1 cellular context compared by ENCODE assay signal in the genomic region with DNA sequence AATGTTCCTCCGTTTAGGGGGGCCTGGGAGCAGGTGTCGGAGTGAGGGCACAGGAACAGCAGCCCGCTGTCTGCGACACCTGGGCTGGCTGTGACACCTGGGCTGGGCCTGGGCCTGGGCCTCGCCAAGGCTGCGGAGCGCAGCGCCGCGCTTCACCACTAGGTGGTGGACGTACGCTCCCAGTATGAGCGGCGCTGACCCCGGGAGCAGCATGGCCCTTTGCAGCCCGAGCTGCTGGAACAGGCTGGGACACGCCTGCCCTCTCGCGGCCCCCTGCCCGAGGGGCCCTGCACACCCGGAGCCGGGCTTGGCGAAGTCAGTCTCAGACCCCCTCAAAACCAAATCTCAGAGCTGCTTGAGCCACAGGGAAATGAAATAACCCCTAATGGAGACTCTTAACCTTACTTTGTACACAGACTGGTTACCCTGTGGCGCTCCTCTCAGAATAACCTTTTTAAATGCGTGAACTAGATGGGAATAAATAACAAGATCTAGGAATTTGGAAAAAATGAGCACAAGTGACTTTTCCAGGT.
TF ChIP-seq lines count a peak whose summit lies in the region.

No MANE protein-coding gene starts in this region.

TF ChIP-seq in K562, 482 proteins besides CTCF, POLR2A, EP300 and RAD21 (continued from another document and continues in another):
- TF ChIP-seq, protein P1, sequence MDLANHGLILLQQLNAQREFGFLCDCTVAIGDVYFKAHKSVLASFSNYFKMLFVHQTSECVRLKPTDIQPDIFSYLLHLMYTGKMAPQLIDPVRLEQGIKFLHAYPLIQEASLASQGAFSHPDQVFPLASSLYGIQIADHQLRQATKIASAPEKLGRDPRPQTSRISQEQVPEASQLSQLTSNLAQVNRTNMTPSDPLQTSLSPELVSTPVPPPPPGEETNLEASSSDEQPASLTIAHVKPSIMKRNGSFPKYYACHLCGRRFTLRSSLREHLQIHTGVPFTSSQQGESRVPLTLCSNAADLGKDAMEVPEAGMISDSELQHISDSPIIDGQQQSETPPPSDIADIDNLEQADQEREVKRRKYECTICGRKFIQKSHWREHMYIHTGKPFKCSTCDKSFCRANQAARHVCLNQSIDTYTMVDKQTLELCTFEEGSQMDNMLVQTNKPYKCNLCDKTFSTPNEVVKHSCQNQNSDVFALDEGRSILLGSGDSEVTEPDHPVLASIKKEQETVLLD (IDR thresholded peaks at IDR 0.05), result no peak
- TF ChIP-seq RBM14 (IDR thresholded peaks at IDR 0.05; ENCODE audit: borderline replicate concordance, insufficient read depth, low read depth, low read length), result no peak
- TF ChIP-seq, protein P2, sequence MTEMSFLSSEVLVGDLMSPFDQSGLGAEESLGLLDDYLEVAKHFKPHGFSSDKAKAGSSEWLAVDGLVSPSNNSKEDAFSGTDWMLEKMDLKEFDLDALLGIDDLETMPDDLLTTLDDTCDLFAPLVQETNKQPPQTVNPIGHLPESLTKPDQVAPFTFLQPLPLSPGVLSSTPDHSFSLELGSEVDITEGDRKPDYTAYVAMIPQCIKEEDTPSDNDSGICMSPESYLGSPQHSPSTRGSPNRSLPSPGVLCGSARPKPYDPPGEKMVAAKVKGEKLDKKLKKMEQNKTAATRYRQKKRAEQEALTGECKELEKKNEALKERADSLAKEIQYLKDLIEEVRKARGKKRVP (CRISPR knock-in tag; IDR thresholded peaks at IDR 0.05), result no peak
- no peak for TF ChIP-seq PHF21A (IDR thresholded peaks at IDR 0.05; ENCODE audit: borderline replicate concordance, low read depth)
- TF ChIP-seq NFRKB (IDR thresholded peaks at IDR 0.05; ENCODE audit: low read depth), result no peak
- TF ChIP-seq, protein P3, sequence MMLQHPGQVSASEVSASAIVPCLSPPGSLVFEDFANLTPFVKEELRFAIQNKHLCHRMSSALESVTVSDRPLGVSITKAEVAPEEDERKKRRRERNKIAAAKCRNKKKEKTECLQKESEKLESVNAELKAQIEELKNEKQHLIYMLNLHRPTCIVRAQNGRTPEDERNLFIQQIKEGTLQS (IDR thresholded peaks at IDR 0.05), result no peak
- TF ChIP-seq, protein P3 (CRISPR knock-in tag; conservative IDR thresholded peaks at IDR 0.05), result no peak
- TF ChIP-seq DDX20 (tag; IDR thresholded peaks at IDR 0.05; ENCODE audit: low read depth), result no peak
- TF ChIP-seq, protein P4, sequence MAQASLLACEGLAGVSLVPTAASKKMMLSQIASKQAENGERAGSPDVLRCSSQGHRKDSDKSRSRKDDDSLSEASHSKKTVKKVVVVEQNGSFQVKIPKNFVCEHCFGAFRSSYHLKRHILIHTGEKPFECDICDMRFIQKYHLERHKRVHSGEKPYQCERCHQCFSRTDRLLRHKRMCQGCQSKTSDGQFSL (CRISPR knock-in tag; IDR thresholded peaks at IDR 0.05), result no peak
- TF ChIP-seq, protein P4 (tag; IDR thresholded peaks at IDR 0.05), result no peak
- peak; percentile 22; the same call in 1 of the 2 replicates for TF ChIP-seq ESRRA (IDR thresholded peaks at IDR 0.05; ENCODE audit: borderline replicate concordance, low read depth)
- TF ChIP-seq ZNF780A (CRISPR knock-in tag; IDR thresholded peaks at IDR 0.05), result no peak
- TF ChIP-seq PPARD (CRISPR knock-in tag; IDR thresholded peaks at IDR 0.05), result no peak
- no peak for TF ChIP-seq JUNB (CRISPR knock-in tag; conservative IDR thresholded peaks at IDR 0.05)
- no peak for TF ChIP-seq NEUROD1 (IDR thresholded peaks at IDR 0.05; ENCODE audit: borderline replicate concordance, low read depth, low read length, partially characterized antibody)
- TF ChIP-seq, protein P5, sequence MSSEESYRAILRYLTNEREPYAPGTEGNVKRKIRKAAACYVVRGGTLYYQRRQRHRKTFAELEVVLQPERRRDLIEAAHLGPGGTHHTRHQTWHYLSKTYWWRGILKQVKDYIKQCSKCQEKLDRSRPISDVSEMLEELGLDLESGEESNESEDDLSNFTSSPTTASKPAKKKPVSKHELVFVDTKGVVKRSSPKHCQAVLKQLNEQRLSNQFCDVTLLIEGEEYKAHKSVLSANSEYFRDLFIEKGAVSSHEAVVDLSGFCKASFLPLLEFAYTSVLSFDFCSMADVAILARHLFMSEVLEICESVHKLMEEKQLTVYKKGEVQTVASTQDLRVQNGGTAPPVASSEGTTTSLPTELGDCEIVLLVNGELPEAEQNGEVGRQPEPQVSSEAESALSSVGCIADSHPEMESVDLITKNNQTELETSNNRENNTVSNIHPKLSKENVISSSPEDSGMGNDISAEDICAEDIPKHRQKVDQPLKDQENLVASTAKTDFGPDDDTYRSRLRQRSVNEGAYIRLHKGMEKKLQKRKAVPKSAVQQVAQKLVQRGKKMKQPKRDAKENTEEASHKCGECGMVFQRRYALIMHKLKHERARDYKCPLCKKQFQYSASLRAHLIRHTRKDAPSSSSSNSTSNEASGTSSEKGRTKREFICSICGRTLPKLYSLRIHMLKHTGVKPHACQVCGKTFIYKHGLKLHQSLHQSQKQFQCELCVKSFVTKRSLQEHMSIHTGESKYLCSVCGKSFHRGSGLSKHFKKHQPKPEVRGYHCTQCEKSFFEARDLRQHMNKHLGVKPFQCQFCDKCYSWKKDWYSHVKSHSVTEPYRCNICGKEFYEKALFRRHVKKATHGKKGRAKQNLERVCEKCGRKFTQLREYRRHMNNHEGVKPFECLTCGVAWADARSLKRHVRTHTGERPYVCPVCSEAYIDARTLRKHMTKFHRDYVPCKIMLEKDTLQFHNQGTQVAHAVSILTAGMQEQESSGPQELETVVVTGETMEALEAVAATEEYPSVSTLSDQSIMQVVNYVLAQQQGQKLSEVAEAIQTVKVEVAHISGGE (CRISPR knock-in tag; IDR thresholded peaks at IDR 0.05), result no peak
- no peak for TF ChIP-seq NCOA2 (IDR thresholded peaks at IDR 0.05; ENCODE audit: partially characterized antibody in 2 of 2)
- TF ChIP-seq MAFK (IDR thresholded peaks at IDR 0.05; ENCODE audit: low read length), result no peak
- TF ChIP-seq ZNF24 (IDR thresholded peaks at IDR 0.05), result peak; percentile 38; the same call in 1 of the 2 replicates
- TF ChIP-seq STAT5A (IDR thresholded peaks at IDR 0.05; ENCODE audit: borderline replicate concordance, low read length), result no peak
- no peak for TF ChIP-seq BRD9 (IDR thresholded peaks at IDR 0.05; ENCODE audit: low read depth, partially characterized antibody)
- no peak for TF ChIP-seq ATF1 (CRISPR knock-in tag; IDR thresholded peaks at IDR 0.05)
- 0 out of 2 replicates have a peak, but pooled peaks have one; percentile 20 for TF ChIP-seq ATF1 (tag; IDR thresholded peaks at IDR 0.05)
- peak; percentile 94 for TF ChIP-seq RB1 (IDR thresholded peaks at IDR 0.05; ENCODE audit: low read depth)
- TF ChIP-seq, protein P6, sequence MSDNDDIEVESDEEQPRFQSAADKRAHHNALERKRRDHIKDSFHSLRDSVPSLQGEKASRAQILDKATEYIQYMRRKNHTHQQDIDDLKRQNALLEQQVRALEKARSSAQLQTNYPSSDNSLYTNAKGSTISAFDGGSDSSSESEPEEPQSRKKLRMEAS (CRISPR knock-in tag; IDR thresholded peaks at IDR 0.05), result peak; percentile 55
- no peak for TF ChIP-seq BCL6 (CRISPR knock-in tag; IDR thresholded peaks at IDR 0.05)
- TF ChIP-seq, protein P7, sequence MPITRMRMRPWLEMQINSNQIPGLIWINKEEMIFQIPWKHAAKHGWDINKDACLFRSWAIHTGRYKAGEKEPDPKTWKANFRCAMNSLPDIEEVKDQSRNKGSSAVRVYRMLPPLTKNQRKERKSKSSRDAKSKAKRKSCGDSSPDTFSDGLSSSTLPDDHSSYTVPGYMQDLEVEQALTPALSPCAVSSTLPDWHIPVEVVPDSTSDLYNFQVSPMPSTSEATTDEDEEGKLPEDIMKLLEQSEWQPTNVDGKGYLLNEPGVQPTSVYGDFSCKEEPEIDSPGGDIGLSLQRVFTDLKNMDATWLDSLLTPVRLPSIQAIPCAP (CRISPR knock-in tag; IDR thresholded peaks at IDR 0.05; ENCODE audit: borderline replicate concordance), result no peak
- TF ChIP-seq, protein P8, sequence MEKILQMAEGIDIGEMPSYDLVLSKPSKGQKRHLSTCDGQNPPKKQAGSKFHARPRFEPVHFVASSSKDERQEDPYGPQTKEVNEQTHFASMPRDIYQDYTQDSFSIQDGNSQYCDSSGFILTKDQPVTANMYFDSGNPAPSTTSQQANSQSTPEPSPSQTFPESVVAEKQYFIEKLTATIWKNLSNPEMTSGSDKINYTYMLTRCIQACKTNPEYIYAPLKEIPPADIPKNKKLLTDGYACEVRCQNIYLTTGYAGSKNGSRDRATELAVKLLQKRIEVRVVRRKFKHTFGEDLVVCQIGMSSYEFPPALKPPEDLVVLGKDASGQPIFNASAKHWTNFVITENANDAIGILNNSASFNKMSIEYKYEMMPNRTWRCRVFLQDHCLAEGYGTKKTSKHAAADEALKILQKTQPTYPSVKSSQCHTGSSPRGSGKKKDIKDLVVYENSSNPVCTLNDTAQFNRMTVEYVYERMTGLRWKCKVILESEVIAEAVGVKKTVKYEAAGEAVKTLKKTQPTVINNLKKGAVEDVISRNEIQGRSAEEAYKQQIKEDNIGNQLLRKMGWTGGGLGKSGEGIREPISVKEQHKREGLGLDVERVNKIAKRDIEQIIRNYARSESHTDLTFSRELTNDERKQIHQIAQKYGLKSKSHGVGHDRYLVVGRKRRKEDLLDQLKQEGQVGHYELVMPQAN (IDR thresholded peaks at IDR 0.05; ENCODE audit: borderline replicate concordance), result no peak
- TF ChIP-seq NBN (IDR thresholded peaks at IDR 0.05; ENCODE audit: low read depth), result peak; percentile 15; the same call in 1 of the 2 replicates
- no peak for TF ChIP-seq ZNF239 (CRISPR knock-in tag; IDR thresholded peaks at IDR 0.05)
- no peak for TF ChIP-seq NFE2 (IDR thresholded peaks at IDR 0.05; ENCODE audit: low read depth)
- no peak for TF ChIP-seq DMBX1 (CRISPR knock-in tag; IDR thresholded peaks at IDR 0.05; ENCODE audit: borderline replicate concordance)
- TF ChIP-seq, protein P9, sequence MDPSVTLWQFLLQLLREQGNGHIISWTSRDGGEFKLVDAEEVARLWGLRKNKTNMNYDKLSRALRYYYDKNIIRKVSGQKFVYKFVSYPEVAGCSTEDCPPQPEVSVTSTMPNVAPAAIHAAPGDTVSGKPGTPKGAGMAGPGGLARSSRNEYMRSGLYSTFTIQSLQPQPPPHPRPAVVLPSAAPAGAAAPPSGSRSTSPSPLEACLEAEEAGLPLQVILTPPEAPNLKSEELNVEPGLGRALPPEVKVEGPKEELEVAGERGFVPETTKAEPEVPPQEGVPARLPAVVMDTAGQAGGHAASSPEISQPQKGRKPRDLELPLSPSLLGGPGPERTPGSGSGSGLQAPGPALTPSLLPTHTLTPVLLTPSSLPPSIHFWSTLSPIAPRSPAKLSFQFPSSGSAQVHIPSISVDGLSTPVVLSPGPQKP (CRISPR knock-in tag; IDR thresholded peaks at IDR 0.05), result no peak
- TF ChIP-seq, protein P10, sequence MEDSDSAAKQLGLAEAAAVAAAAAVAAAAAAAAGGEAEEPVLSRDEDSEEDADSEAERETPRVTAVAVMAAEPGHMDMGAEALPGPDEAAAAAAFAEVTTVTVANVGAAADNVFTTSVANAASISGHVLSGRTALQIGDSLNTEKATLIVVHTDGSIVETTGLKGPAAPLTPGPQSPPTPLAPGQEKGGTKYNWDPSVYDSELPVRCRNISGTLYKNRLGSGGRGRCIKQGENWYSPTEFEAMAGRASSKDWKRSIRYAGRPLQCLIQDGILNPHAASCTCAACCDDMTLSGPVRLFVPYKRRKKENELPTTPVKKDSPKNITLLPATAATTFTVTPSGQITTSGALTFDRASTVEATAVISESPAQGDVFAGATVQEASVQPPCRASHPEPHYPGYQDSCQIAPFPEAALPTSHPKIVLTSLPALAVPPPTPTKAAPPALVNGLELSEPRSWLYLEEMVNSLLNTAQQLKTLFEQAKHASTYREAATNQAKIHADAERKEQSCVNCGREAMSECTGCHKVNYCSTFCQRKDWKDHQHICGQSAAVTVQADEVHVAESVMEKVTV (CRISPR knock-in tag; IDR thresholded peaks at IDR 0.05), result peak; percentile 67
- no peak for TF ChIP-seq MECOM (CRISPR knock-in tag; IDR thresholded peaks at IDR 0.05)
- TF ChIP-seq ILK (tag; IDR thresholded peaks at IDR 0.05; ENCODE audit: borderline replicate concordance, low read depth), result no peak
- TF ChIP-seq MAFF (IDR thresholded peaks at IDR 0.05; ENCODE audit: low read length), result no peak
- TF ChIP-seq, protein P11, sequence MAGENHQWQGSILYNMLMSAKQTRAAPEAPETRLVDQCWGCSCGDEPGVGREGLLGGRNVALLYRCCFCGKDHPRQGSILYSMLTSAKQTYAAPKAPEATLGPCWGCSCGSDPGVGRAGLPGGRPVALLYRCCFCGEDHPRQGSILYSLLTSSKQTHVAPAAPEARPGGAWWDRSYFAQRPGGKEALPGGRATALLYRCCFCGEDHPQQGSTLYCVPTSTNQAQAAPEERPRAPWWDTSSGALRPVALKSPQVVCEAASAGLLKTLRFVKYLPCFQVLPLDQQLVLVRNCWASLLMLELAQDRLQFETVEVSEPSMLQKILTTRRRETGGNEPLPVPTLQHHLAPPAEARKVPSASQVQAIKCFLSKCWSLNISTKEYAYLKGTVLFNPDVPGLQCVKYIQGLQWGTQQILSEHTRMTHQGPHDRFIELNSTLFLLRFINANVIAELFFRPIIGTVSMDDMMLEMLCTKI (IDR thresholded peaks at IDR 0.05; ENCODE audit: partially characterized antibody), result no peak
- TF ChIP-seq PHTF2 (CRISPR knock-in tag; IDR thresholded peaks at IDR 0.05), result no peak
- TF ChIP-seq CBFA2T2 (conservative IDR thresholded peaks at IDR 0.05), result no peak
- TF ChIP-seq, protein P12, sequence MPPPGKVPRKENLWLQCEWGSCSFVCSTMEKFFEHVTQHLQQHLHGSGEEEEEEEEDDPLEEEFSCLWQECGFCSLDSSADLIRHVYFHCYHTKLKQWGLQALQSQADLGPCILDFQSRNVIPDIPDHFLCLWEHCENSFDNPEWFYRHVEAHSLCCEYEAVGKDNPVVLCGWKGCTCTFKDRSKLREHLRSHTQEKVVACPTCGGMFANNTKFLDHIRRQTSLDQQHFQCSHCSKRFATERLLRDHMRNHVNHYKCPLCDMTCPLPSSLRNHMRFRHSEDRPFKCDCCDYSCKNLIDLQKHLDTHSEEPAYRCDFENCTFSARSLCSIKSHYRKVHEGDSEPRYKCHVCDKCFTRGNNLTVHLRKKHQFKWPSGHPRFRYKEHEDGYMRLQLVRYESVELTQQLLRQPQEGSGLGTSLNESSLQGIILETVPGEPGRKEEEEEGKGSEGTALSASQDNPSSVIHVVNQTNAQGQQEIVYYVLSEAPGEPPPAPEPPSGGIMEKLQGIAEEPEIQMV (tag; conservative IDR thresholded peaks at IDR 0.05; ENCODE audit: low read depth), result no peak
- TF ChIP-seq ZNF121 (CRISPR knock-in tag; conservative IDR thresholded peaks at IDR 0.05), result no peak
- TF ChIP-seq NFATC3 (IDR thresholded peaks at IDR 0.05), result no peak
- TF ChIP-seq, protein P13, sequence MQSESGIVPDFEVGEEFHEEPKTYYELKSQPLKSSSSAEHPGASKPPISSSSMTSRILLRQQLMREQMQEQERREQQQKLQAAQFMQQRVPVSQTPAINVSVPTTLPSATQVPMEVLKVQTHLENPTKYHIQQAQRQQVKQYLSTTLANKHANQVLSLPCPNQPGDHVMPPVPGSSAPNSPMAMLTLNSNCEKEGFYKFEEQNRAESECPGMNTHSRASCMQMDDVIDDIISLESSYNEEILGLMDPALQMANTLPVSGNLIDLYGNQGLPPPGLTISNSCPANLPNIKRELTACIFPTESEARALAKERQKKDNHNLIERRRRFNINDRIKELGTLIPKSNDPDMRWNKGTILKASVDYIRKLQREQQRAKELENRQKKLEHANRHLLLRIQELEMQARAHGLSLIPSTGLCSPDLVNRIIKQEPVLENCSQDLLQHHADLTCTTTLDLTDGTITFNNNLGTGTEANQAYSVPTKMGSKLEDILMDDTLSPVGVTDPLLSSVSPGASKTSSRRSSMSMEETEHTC (IDR thresholded peaks at IDR 0.05), result no peak
